ENCODE assay signal across 22 cellular contexts in genomic region chr11:71062199-71062598, GRCh38.
"Had no signal": no experiment of that assay in that cellular context is flagged by ENCODE, and none has a peak within 500 bp of the region (broad histone marks: within the 10 kb centered on the region; RNA-seq: fewer than 3 reads in every experiment).

No MANE protein-coding gene starts in this region.

- H3K27me3 Mint-ChIP-seq: activated CD4-positive, alpha-beta memory T cell treated with anti-CD3 and anti-CD28 coated beads, Interleukin-2, amount 10 ng/mL, durations not matched to agents 7 days and 5 days had no signal

- H3K36me3 Mint-ChIP-seq: activated naive CD4-positive, alpha-beta T cell treated with anti-CD3 and anti-CD28 coated beads, Interleukin-2, amount 10 ng/mL, durations not matched to agents 7 days and 5 days; activated naive CD8-positive, alpha-beta T cell treated with anti-CD3 and anti-CD28 coated beads for 36 hours had no signal

- H3K4me3 ChIP-seq: cardiac muscle cell had no signal

- ATAC-seq: activated T-helper 17 cell treated with anti-CD3 and anti-CD28 coated beads, Interleukin-2, amount 50 U/mL, for 72 hours had no signal

- H3K4me3 Mint-ChIP-seq: activated B cell treated with CpG ODN at 0.5 μM for 24 hours; activated CD4-positive, alpha-beta memory T cell treated with anti-CD3 and anti-CD28 coated beads, Interleukin-2, amount 10 ng/mL, durations not matched to agents 7 days and 5 days; activated CD4-positive, alpha-beta T cell treated with anti-CD3 and anti-CD28 coated beads, Interleukin-2, amount 10 ng/mL, durations not matched to agents 24 days and 14 days; activated naive CD4-positive, alpha-beta T cell treated with anti-CD3 and anti-CD28 coated beads, Interleukin-2, amount 10 ng/mL, durations not matched to agents 7 days and 5 days; activated naive CD8-positive, alpha-beta T cell treated with anti-CD3 and anti-CD28 coated beads for 36 hours; activated T-helper 17 cell treated with anti-CD3 and anti-CD28 coated beads, Interleukin-2, amount 50 U/mL, for 72 hours; T-helper 1 cell treated with Interleukin-12 subunit alpha and Interleukin-12 subunit beta and Interleukin-4 antibody, amounts not matched to agents 30 μg/mL and 1 μg/mL, for 36 hours had no signal

- H3K27ac ChIP-seq: brain microvascular endothelial cell, cardiac muscle cell had no signal

- H3K36me3 ChIP-seq: brain microvascular endothelial cell, cardiac muscle cell had no signal

- H3K27me3 ChIP-seq: brain microvascular endothelial cell, cardiac muscle cell had no signal

- H3K9me3 Mint-ChIP-seq: activated B cell treated with CpG ODN at 0.5 μM for 24 hours; activated CD4-positive, alpha-beta T cell treated with anti-CD3 and anti-CD28 coated beads, Interleukin-2, amount 10 ng/mL, durations not matched to agents 24 days and 14 days; activated naive CD4-positive, alpha-beta T cell treated with anti-CD3 and anti-CD28 coated beads, Interleukin-2, amount 10 ng/mL, durations not matched to agents 7 days and 5 days; activated naive CD8-positive, alpha-beta T cell treated with anti-CD3 and anti-CD28 coated beads for 36 hours; activated T-helper 17 cell treated with anti-CD3 and anti-CD28 coated beads, Interleukin-2, amount 50 U/mL, for 72 hours; T-helper 1 cell treated with Interleukin-12 subunit alpha and Interleukin-12 subunit beta and Interleukin-4 antibody, amounts not matched to agents 30 μg/mL and 1 μg/mL, for 36 hours had no signal

- DNase-seq: activated B cell treated with CpG ODN at 0.5 μM for 24 hours; activated CD4-positive, alpha-beta memory T cell treated with anti-CD3 and anti-CD28 coated beads, Interleukin-2, amount 10 ng/mL, durations not matched to agents 7 days and 5 days; activated CD4-positive, alpha-beta T cell treated with anti-CD3 and anti-CD28 coated beads for 1 hour; activated CD4-positive, alpha-beta T cell treated with anti-CD3 and anti-CD28 coated beads, Interleukin-2, amount 10 ng/mL, durations not matched to agents 24 days and 14 days; activated gamma-delta T cell; activated naive CD4-positive, alpha-beta T cell treated with anti-CD3 and anti-CD28 coated beads, Interleukin-2, amount 10 ng/mL, durations not matched to agents 7 days and 5 days; activated naive CD8-positive, alpha-beta T cell treated with anti-CD3 and anti-CD28 coated beads for 36 hours; activated T-cell treated with anti-CD3 and anti-CD28 coated beads for 4 hours; activated T-cell treated with anti-CD3 and anti-CD28 coated beads, Interleukin-2, amount 50 U/mL, for 48 hours; brain microvascular endothelial cell; Kasumi-1; NCI-H1048; NCI-H1417; NCI-H1930; NCI-H2171; NCI-H226; NCI-H526; NCI-H82; SHP77 treated with DMSO at 0.1 percent for 48 hours had no signal

- H3K27ac Mint-ChIP-seq: activated B cell treated with CpG ODN at 0.5 μM for 24 hours; activated CD4-positive, alpha-beta memory T cell treated with anti-CD3 and anti-CD28 coated beads, Interleukin-2, amount 10 ng/mL, durations not matched to agents 7 days and 5 days; activated CD4-positive, alpha-beta T cell treated with anti-CD3 and anti-CD28 coated beads, Interleukin-2, amount 10 ng/mL, durations not matched to agents 24 days and 14 days; activated naive CD4-positive, alpha-beta T cell treated with anti-CD3 and anti-CD28 coated beads, Interleukin-2, amount 10 ng/mL, durations not matched to agents 7 days and 5 days; activated naive CD8-positive, alpha-beta T cell treated with anti-CD3 and anti-CD28 coated beads for 36 hours; activated T-helper 17 cell treated with anti-CD3 and anti-CD28 coated beads, Interleukin-2, amount 50 U/mL, for 72 hours; T-helper 1 cell treated with Interleukin-12 subunit alpha and Interleukin-12 subunit beta and Interleukin-4 antibody, amounts not matched to agents 30 μg/mL and 1 μg/mL, for 36 hours had no signal

- H3K4me1 Mint-ChIP-seq: activated B cell treated with CpG ODN at 0.5 μM for 24 hours; activated CD4-positive, alpha-beta memory T cell treated with anti-CD3 and anti-CD28 coated beads, Interleukin-2, amount 10 ng/mL, durations not matched to agents 7 days and 5 days; activated CD4-positive, alpha-beta T cell treated with anti-CD3 and anti-CD28 coated beads, Interleukin-2, amount 10 ng/mL, durations not matched to agents 24 days and 14 days; activated naive CD4-positive, alpha-beta T cell treated with anti-CD3 and anti-CD28 coated beads, Interleukin-2, amount 10 ng/mL, durations not matched to agents 7 days and 5 days; activated naive CD8-positive, alpha-beta T cell treated with anti-CD3 and anti-CD28 coated beads for 36 hours; activated T-helper 17 cell treated with anti-CD3 and anti-CD28 coated beads, Interleukin-2, amount 50 U/mL, for 72 hours had no signal
